ENCODE assay signal across 8 cellular contexts in the genomic region with DNA sequence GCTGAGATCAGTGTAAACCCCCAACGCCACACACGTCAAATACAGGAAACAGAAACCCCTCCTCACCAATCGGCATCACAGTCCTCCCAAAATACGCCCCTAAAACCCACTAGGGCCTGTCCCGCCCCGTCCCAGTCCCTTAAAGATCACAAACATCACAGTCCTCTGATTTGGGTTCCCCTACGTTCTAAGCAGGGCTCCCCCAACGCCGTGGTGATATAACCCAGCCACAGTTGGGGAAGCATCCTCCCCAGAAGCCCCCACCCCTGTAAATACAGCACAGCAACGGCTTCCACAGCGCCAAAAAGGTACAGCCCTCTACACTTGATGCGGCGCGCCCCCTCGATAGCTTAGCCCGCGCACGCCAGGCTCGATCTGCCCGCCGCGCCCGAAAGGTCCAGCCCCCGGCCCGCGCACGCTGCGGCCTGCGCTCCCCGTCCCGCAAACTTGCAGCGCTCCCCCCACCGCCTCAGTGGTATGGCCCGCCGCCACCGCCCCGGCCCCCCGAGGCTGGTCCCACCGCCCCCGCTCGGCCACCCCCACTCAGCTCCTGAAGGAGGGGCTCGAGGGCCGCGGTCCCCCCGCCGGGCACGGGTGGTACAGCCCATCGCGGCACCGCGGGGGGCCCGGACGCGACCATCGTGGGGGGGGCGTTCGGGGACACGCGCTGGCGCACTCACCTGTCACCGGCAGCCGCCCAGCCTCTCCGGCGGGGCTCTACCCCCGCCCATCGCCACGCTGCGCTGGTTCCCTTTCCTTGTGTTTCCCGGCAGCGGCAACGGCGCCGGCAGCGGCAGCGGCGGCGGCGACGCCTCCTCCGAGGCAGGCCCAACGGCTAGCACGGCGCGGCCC. TPM values are rescaled to one million over a fixed set of nuclear protein-coding genes. Genes with fewer than 3 reads are reported as not detected.
A peak's percentile ranks its signal among the peaks of the same experiment; 100 is the strongest.
DNase-seq lines count a peak whose midpoint lies in the region; ATAC-seq and TF ChIP-seq lines count a peak whose summit lies in the region.

A gene (minus strand): TSS at position 845 of the 852 bp plus-strand sequence. CDS start 20,078 bp downstream, outside the sequence.

- H3K27ac Mint-ChIP-seq in activated CD8-positive, alpha-beta T cell treated with anti-CD3 and anti-CD28 coated beads, Interleukin-2, amount 10 ng/mL, durations not matched to agents 7 days and 5 days = peak within 1 kb of the TSS; percentile 99
- peak within 1 kb of the TSS; percentile 95 to 97 for H3K27ac Mint-ChIP-seq in effector memory CD8-positive, alpha-beta T cell
- H3K27ac Mint-ChIP-seq in mesothelial cell of epicardium = peak within 1 kb of the TSS; percentile 99

- POLR2A ChIA-PET in activated CD8-positive, alpha-beta T cell treated with anti-CD3 and anti-CD28 coated beads, Interleukin-2, amount 10 ng/mL, durations not matched to agents 7 days and 5 days (lab: Charles Lee) = interaction anchor here (0.5 to 1.5 kb wide), 4 partner anchors 9 to 723 kb away, joined by 3 to 4 read pairs (median 4); no protein-coding TSS in a partner anchor

- peaks cover 6% of the 10 kb centered on the region for H3K36me3 Mint-ChIP-seq in activated CD8-positive, alpha-beta T cell treated with anti-CD3 and anti-CD28 coated beads, Interleukin-2, amount 10 ng/mL, durations not matched to agents 7 days and 5 days (ENCODE audit: low read depth)
- peaks cover 36% of the 10 kb centered on the region for H3K36me3 Mint-ChIP-seq in effector memory CD8-positive, alpha-beta T cell (ENCODE audit: insufficient read depth)
- H3K36me3 Mint-ChIP-seq in mesothelial cell of epicardium = no peaks in the 10 kb centered on the region

- H3K9me3 Mint-ChIP-seq in activated CD8-positive, alpha-beta T cell treated with anti-CD3 and anti-CD28 coated beads, Interleukin-2, amount 10 ng/mL, durations not matched to agents 7 days and 5 days (ENCODE audit: insufficient read depth) = no peaks in the 10 kb centered on the region
- H3K9me3 Mint-ChIP-seq in effector memory CD8-positive, alpha-beta T cell = no peaks in the 10 kb centered on the region
- H3K9me3 Mint-ChIP-seq in mesothelial cell of epicardium = no peaks in the 10 kb centered on the region

- peak; percentile 10 for ATAC-seq in GM18520 (IDR thresholded peaks at IDR 0.05; ENCODE audit: unreplicated experiment)
- ATAC-seq in HG02852 (IDR thresholded peaks at IDR 0.05; ENCODE audit: unreplicated experiment) = peak; percentile 34
- peak; percentile 63 for ATAC-seq in activated CD8-positive, alpha-beta T cell treated with anti-CD3 and anti-CD28 coated beads, Interleukin-2, amount 10 ng/mL, durations not matched to agents 7 days and 5 days
- ATAC-seq in effector memory CD8-positive, alpha-beta T cell (replicated peaks) = peak; percentile 55

- CTCF ChIA-PET in activated CD8-positive, alpha-beta T cell treated with anti-CD3 and anti-CD28 coated beads, Interleukin-2, amount 10 ng/mL, durations not matched to agents 7 days and 5 days (lab: Charles Lee) = interaction anchor here (1.0 to 1.4 kb wide), 2 partner anchors 21 to 94 kb away, joined by 3 to 7 read pairs; no protein-coding TSS in a partner anchor

- DNase-seq in NCI-H510A (lab: John Stamatoyannopoulos, UW) (peak; percentile 81), mesothelial cell of epicardium (ENCODE audit: low spot score in 2 of 2, unreplicated experiment in 2 of 2) (peak; percentile 74 to 88), epidermal melanocyte (ENCODE audit: insufficient read length, low spot score) (no peak)
- peak; percentile 77 for DNase-seq in activated CD8-positive, alpha-beta T cell treated with anti-CD3 and anti-CD28 coated beads, Interleukin-2, amount 10 ng/mL, durations not matched to agents 7 days and 5 days
- peak; percentile 70 to 79 (median 73) for DNase-seq in effector memory CD8-positive, alpha-beta T cell
- DNase-seq in stimulated activated CD8-positive, alpha-beta memory T cell treated with anti-CD3 and anti-CD28 coated beads, Interleukin-15, amount 100 ng/mL, for 48 hours (ENCODE audit: low read depth in 2 of 2) = peak; percentile 60 to 64

- H3K4me3 Mint-ChIP-seq in activated CD8-positive, alpha-beta T cell treated with anti-CD3 and anti-CD28 coated beads, Interleukin-2, amount 10 ng/mL, durations not matched to agents 7 days and 5 days = peak within 1 kb of the TSS; percentile 89
- H3K4me3 Mint-ChIP-seq in effector memory CD8-positive, alpha-beta T cell = peak within 1 kb of the TSS; percentile 88 to 89
- peak within 1 kb of the TSS; percentile 86 for H3K4me3 Mint-ChIP-seq in mesothelial cell of epicardium

- H3K4me1 Mint-ChIP-seq in activated CD8-positive, alpha-beta T cell treated with anti-CD3 and anti-CD28 coated beads, Interleukin-2, amount 10 ng/mL, durations not matched to agents 7 days and 5 days (ENCODE audit: low read depth) = peaks cover 52% of the 10 kb centered on the region
- peaks cover 42 to 46% of the 10 kb centered on the region in 2 donors for H3K4me1 Mint-ChIP-seq in effector memory CD8-positive, alpha-beta T cell (ENCODE audit: low read depth in 2 of 2)
- H3K4me1 Mint-ChIP-seq in mesothelial cell of epicardium = peaks cover 45% of the 10 kb centered on the region

- H3K27me3 Mint-ChIP-seq in activated CD8-positive, alpha-beta T cell treated with anti-CD3 and anti-CD28 coated beads, Interleukin-2, amount 10 ng/mL, durations not matched to agents 7 days and 5 days (ENCODE audit: low read depth) = no peaks in the 10 kb centered on the region
- no peaks in the 10 kb centered on the region for H3K27me3 Mint-ChIP-seq in effector memory CD8-positive, alpha-beta T cell
- H3K27me3 Mint-ChIP-seq in mesothelial cell of epicardium (ENCODE audit: low read depth) = no peaks in the 10 kb centered on the region

- TF ChIP-seq CTCF in mesothelial cell of epicardium (IDR thresholded peaks at IDR 0.05; ENCODE audit: unreplicated experiment) = no peak

RNA-seq across cellular contexts. Expression of the gene that starts here (rescaled TPM):
- 100 to 1,000 TPM; 137 to 139 TPM for total RNA-seq in activated CD8-positive, alpha-beta T cell treated with anti-CD3 and anti-CD28 coated beads, Interleukin-2, amount 10 ng/mL, durations not matched to agents 7 days and 5 days
- total RNA-seq in mesothelial cell of epicardium = 192 to 200 TPM (median 194 TPM) in 3 replicates

Comparison
In these comparisons a context has a peak if more than half of its experiments do, and no peak if none do; other contexts are left out.
1. ATAC-seq: peak in every context shown above with its lines; median percentile 63 in activated CD8-positive, alpha-beta T cell treated with anti-CD3 and anti-CD28 coated beads, Interleukin-2, amount 10 ng/mL, durations not matched to agents 7 days and 5 days; 55 in effector memory CD8-positive, alpha-beta T cell; 34 in HG02852; 10 in GM18520.